ENCODE assay signal across 8 cellular contexts in genomic region chr1:207051615-207051943, GRCh38. TPM values are rescaled to one million over a fixed set of nuclear protein-coding genes. Genes with fewer than 3 reads are reported as not detected.
DNase-seq lines count a peak whose midpoint lies in the region; ATAC-seq, FAIRE-seq and TF ChIP-seq lines count a peak whose summit lies in the region.

No MANE protein-coding gene starts in this region.

- FAIRE-seq in RCC 7860 (lab: Jason Lieb, UNC), result no peak

- ATAC-seq in Right ventricle myocardium superior (ENCODE audit: poor library complexity), result no peak
- no peak for ATAC-seq in upper lobe of right lung
- no peak for ATAC-seq in HG02678 (IDR thresholded peaks at IDR 0.05; ENCODE audit: unreplicated experiment)
- ATAC-seq in GM18907 (IDR thresholded peaks at IDR 0.05; ENCODE audit: unreplicated experiment), result no peak

- H3K4me3 ChIP-seq in right atrium auricular region (no peak overlapping the region), brain microvascular endothelial cell (ENCODE audit: low read depth, low read length) (no peak overlapping the region), mucosa of rectum (ENCODE audit: low read length in 2 of 2) (peak overlapping the region; percentile 97), upper lobe of right lung (peak overlapping the region; percentile 86)

- no peak for TF ChIP-seq CTCF in right atrium auricular region (IDR thresholded peaks at IDR 0.05)
- TF ChIP-seq CTCF in brain microvascular endothelial cell (IDR thresholded peaks at IDR 0.05; ENCODE audit: low read depth, low read length, missing control alignments), result no peak
- TF ChIP-seq CTCF in upper lobe of right lung (IDR thresholded peaks at IDR 0.05), result no peak

- intact Hi-C loops in Right ventricle myocardium superior (cut with DNase I) (no loop called here), upper lobe of right lung (cut with DNase I) (no loop called here)

- peak overlapping the region; percentile 94 to 96 for H3K9ac ChIP-seq in mucosa of rectum (ENCODE audit: low read depth in 1 of 2, low read length in 2 of 2)

- H3K36me3 ChIP-seq in right atrium auricular region (peaks cover 12% of the 10 kb centered on the region), brain microvascular endothelial cell (replicated peaks) (peaks cover 20% of the 10 kb centered on the region), mucosa of rectum (ENCODE audit: control insufficient read depth in 2 of 2, insufficient read depth in 2 of 2, low read length in 2 of 2) (peaks cover 15 to 26% of the 10 kb centered on the region in 2 donors), upper lobe of right lung (peaks cover 25% of the 10 kb centered on the region)

- H3K27me3 ChIP-seq in right atrium auricular region (no peaks in the 10 kb centered on the region), brain microvascular endothelial cell (replicated peaks) (no peaks in the 10 kb centered on the region), mucosa of rectum (ENCODE audit: control insufficient read depth in 2 of 2, insufficient read depth in 2 of 2, low read length in 2 of 2) (no peaks in the 10 kb centered on the region), upper lobe of right lung (no peaks in the 10 kb centered on the region)

- H3K27ac ChIP-seq in right atrium auricular region (peak overlapping the region; percentile 97 to 98), brain microvascular endothelial cell (peak overlapping the region; percentile 92), mucosa of rectum (ENCODE audit: low read depth in 2 of 2, low read length in 2 of 2) (peak overlapping the region; percentile 89 to 97), upper lobe of right lung (peak overlapping the region; percentile 86)

- no peak for DNase-seq in right atrium auricular region (ENCODE audit: low spot score)
- DNase-seq in Right ventricle myocardium superior, result no peak
- DNase-seq in brain microvascular endothelial cell, result no peak
- no peak for DNase-seq in upper lobe of right lung
- no peak for DNase-seq in RCC 7860 (ENCODE audit: low spot score)

- H3K4me1 ChIP-seq in right atrium auricular region, result peaks cover 0 to 48% of the 10 kb centered on the region in 2 donors
- peaks cover 36 to 49% of the 10 kb centered on the region in 2 donors for H3K4me1 ChIP-seq in mucosa of rectum (ENCODE audit: control insufficient read depth in 2 of 2, insufficient read depth in 2 of 2, low read length in 2 of 2)
- H3K4me1 ChIP-seq in upper lobe of right lung, result peaks cover 31% of the 10 kb centered on the region

- H3K9me3 ChIP-seq in right atrium auricular region (no peaks in the 10 kb centered on the region), mucosa of rectum (ENCODE audit: control insufficient read depth in 2 of 2, low read length in 2 of 2) (no peaks in the 10 kb centered on the region), upper lobe of right lung (no peaks in the 10 kb centered on the region)

- in situ Hi-C loops in brain microvascular endothelial cell (cut with HindIII; ENCODE audit: low pct_ligation_motif_present, low sequenced_read_pairs), result no loop called here

RNA-seq across cellular contexts. Expression of gene YOD1, which starts 0.6 kb away (rescaled TPM):
- total RNA-seq in right atrium auricular region (1 to 10 TPM; 3.5 to 4.7 TPM), Right ventricle myocardium superior (4.0 TPM), upper lobe of right lung (7.0 TPM)

RNA-seq across cellular contexts. Expression of gene PFKFB2, which starts 1.5 kb away (rescaled TPM):
- 10 to 100 TPM; 11.8 to 27.5 TPM for total RNA-seq in right atrium auricular region
- 77.9 TPM for total RNA-seq in Right ventricle myocardium superior
- 49.9 TPM for total RNA-seq in upper lobe of right lung

RNA-seq across cellular contexts. Expression of gene C1orf116, which starts 19.0 kb away (rescaled TPM):
- under 1 TPM; 0.07 to 0.35 TPM for total RNA-seq in right atrium auricular region
- 0.81 TPM for total RNA-seq in Right ventricle myocardium superior
- 128 TPM for total RNA-seq in upper lobe of right lung

RNA-seq across cellular contexts. Expression of gene C4BPB, which starts 37.1 kb away (rescaled TPM):
- total RNA-seq in right atrium auricular region, result not detected
- 0.46 TPM for total RNA-seq in Right ventricle myocardium superior
- 6.6 TPM for total RNA-seq in upper lobe of right lung

RNA-seq across cellular contexts. Expression of gene C4BPA, which starts 52.5 kb away (rescaled TPM):
- total RNA-seq in right atrium auricular region (1 to 10 TPM in 1 of 2 donors, not detected in 1; 3.6 TPM), Right ventricle myocardium superior (0.08 TPM), upper lobe of right lung (175 TPM)

Comparison
In these comparisons a context has a peak if more than half of its experiments do, and no peak if none do; other contexts are left out.
1. H3K4me3 ChIP-seq: peak in mucosa of rectum (2 of 2) and upper lobe of right lung (single experiment); none in right atrium auricular region (0 of 2) and brain microvascular endothelial cell (single experiment).
2. RNA of gene C1orf116, which starts 19.0 kb away (total RNA-seq): 128 TPM in upper lobe of right lung (single experiment); 0.81 TPM in Right ventricle myocardium superior (single experiment) and 0.07 to 0.35 TPM in right atrium auricular region; every median in the first group is over 10 times any median in the second.
3. Peak in every context shown above with its lines, with median percentiles within 50 percentile points of each other: H3K27ac ChIP-seq.